In genomic region chr6:18260448-18261106, GRCh38 we compare ENCODE assay signal across 9 cellular contexts. TPM values are rescaled to one million over a fixed set of nuclear protein-coding genes. Genes with fewer than 3 reads are reported as not detected.
DNase-seq lines count a peak whose midpoint lies in the region; ATAC-seq, FAIRE-seq and TF ChIP-seq lines count a peak whose summit lies in the region.
"Had no signal": no experiment of that assay in that cellular context is flagged by ENCODE, and none has a peak within 500 bp of the region (broad histone marks: within the 10 kb centered on the region; RNA-seq: fewer than 3 reads in every experiment).

No MANE protein-coding gene starts in this region.

- intact Hi-C loops in endothelial cell of umbilical vein (cut with micrococcal nuclease): loop anchor here (5.0 kb wide), 2 partner anchors 127 to 273 kb away; partner anchors contain the start of genes KIF13A and RNF144B

- POLR2A ChIA-PET in endothelial cell of umbilical vein (lab: Charles Lee): no interaction called here

- H3K36me3 ChIP-seq in endothelial cell of umbilical vein (ENCODE audit: control insufficient read depth in 2 of 2, extremely low read depth in 1 of 2, insufficient read depth in 2 of 2, low read length in 2 of 2): peaks cover 2 to 20% of the 10 kb centered on the region in 2 experiments

- H3K9me1 ChIP-seq in endothelial cell of umbilical vein (replicated peaks; ENCODE audit: control insufficient read depth, extremely low read depth, insufficient read depth, low read length): no peaks in the 10 kb centered on the region

- TF ChIP-seq POLR2A in endothelial cell of umbilical vein (IDR thresholded peaks at IDR 0.05; ENCODE audit: low read depth, low read length): no peak

- H2AFZ ChIP-seq in endothelial cell of umbilical vein (ENCODE audit: low read depth, low read length): no peak overlapping the region

- H3K27me3 ChIP-seq in endothelial cell of umbilical vein (ENCODE audit: control insufficient read depth in 2 of 2, insufficient read depth in 2 of 2, low read length in 2 of 2): no peaks in the 10 kb centered on the region

- peak; percentile 92 for DNase-seq in CD1c-positive myeloid dendritic cell (ENCODE audit: extremely low spot score)
- DNase-seq in OCI-M1 (lab: John Stamatoyannopoulos, UW): peak; percentile 43
- DNase-seq in endothelial cell of umbilical vein (ENCODE audit: low read depth, low spot score): no peak
- peak; percentile 10 for DNase-seq in stimulated activated naive CD4-positive, alpha-beta T cell treated with Interleukin-2 at 50 U/mL for 16 hours (lab: John Stamatoyannopoulos, UW)
- no peak for DNase-seq in NCI-H1436 treated with DMSO at 0.1 percent for 48 hours (lab: John Stamatoyannopoulos, UW)
- no peak for DNase-seq in HT-29 (ENCODE audit: low spot score)

- BruUV-seq in endothelial cell of umbilical vein (replicated peaks; lab: Mats Ljungman, UMichigan): no TSS peak

- H3K79me2 ChIP-seq in endothelial cell of umbilical vein (ENCODE audit: control insufficient read depth, insufficient read depth, low read length): peaks cover 82% of the 10 kb centered on the region

- H3K27ac ChIP-seq in endothelial cell of umbilical vein (ENCODE audit: insufficient read depth, low read depth, low read length): no peak overlapping the region

- CTCF ChIA-PET in endothelial cell of umbilical vein (lab: Charles Lee): interaction anchor here (0.8 to 0.9 kb wide), 2 partner anchors 8 to 9 kb away, joined by 3 to 4 read pairs; no protein-coding TSS in a partner anchor

- FAIRE-seq in endothelial cell of umbilical vein (lab: Jason Lieb, UNC): no peak

- H3K4me1 ChIP-seq in endothelial cell of umbilical vein (ENCODE audit: control insufficient read depth, extremely low read depth, insufficient read depth, low read length): peaks cover 32% of the 10 kb centered on the region

- peak overlapping the region; percentile 32 for H3K4me2 ChIP-seq in endothelial cell of umbilical vein (ENCODE audit: insufficient read depth, low read length)

- H3K4me3 ChIP-seq in endothelial cell of umbilical vein (replicated peaks in 1 of 3; ENCODE audit: insufficient read depth in 1 of 3, low read depth in 1 of 3, low read length in 3 of 3): no peak overlapping the region
- H3K4me3 ChIP-seq: skin epidermis had no signal

- no peak for TF ChIP-seq CTCF in endothelial cell of umbilical vein (IDR thresholded peaks at IDR 0.05; ENCODE audit: extremely low read depth in 1 of 2, insufficient read depth in 1 of 2, low read depth in 1 of 2, low read length in 2 of 2)

- dilution Hi-C loops in endothelial cell of umbilical vein (cut with MboI; ENCODE audit: extremely low pct_ligation_motif_present, low sequenced_read_pairs): no loop called here

- no peak overlapping the region for H3K9ac ChIP-seq in endothelial cell of umbilical vein (replicated peaks; ENCODE audit: extremely low read depth, insufficient read depth, low read length)

- no peaks in the 10 kb centered on the region for H3K9me3 ChIP-seq in endothelial cell of umbilical vein (replicated peaks; ENCODE audit: control insufficient read depth, insufficient read depth, low read length)

- ATAC-seq in GM18858 (IDR thresholded peaks at IDR 0.05; ENCODE audit: unreplicated experiment) (peak; percentile 37), HG03039 (IDR thresholded peaks at IDR 0.05; ENCODE audit: unreplicated experiment) (peak; percentile 34)

- peaks cover 4% of the 10 kb centered on the region for H4K20me1 ChIP-seq in endothelial cell of umbilical vein (replicated peaks; ENCODE audit: control insufficient read depth, extremely low read depth, insufficient read depth, low read length)

TF ChIP-seq in endothelial cell of umbilical vein, 7 proteins besides CTCF, POLR2A, EP300 and RAD21:
- TF ChIP-seq GATA2 (IDR thresholded peaks at IDR 0.05; ENCODE audit: insufficient read depth, insufficient read length, low read depth, low read length): no peak
- TF ChIP-seq MYC (IDR thresholded peaks at IDR 0.05; ENCODE audit: low read depth, low read length): no peak
- no peak for TF ChIP-seq JUN (IDR thresholded peaks at IDR 0.05; ENCODE audit: borderline replicate concordance, insufficient read depth, insufficient read length, low read depth)
- TF ChIP-seq MAX (IDR thresholded peaks at IDR 0.05; ENCODE audit: insufficient read depth, insufficient read length): no peak
- no peak for TF ChIP-seq EZH2 (IDR thresholded peaks at IDR 0.05; ENCODE audit: borderline replicate concordance, low read depth, low read length, severe bottlenecking)
- TF ChIP-seq POLR2AphosphoS5 (IDR thresholded peaks at IDR 0.05; ENCODE audit: insufficient read depth, low read depth, low read length): no peak
- no peak for TF ChIP-seq FOS (IDR thresholded peaks at IDR 0.05; ENCODE audit: borderline replicate concordance, insufficient read depth, low read length)

RNA-seq across cellular contexts. Expression of gene DEK, which starts 3.8 kb away (rescaled TPM):
- 118 and 120 TPM in 2 replicates for total RNA-seq in endothelial cell of umbilical vein
- polyA plus RNA-seq in endothelial cell of umbilical vein: 14.5 and 19.0 TPM in 2 replicates
- 36.2 and 36.5 TPM in 2 replicates for polyA plus RNA-seq in endothelial cell of umbilical vein (2011; cell fraction: cytosol; rRNA removed)
- polyA plus RNA-seq in endothelial cell of umbilical vein (2011; cell fraction: nucleus; rRNA removed): 21.1 and 50.5 TPM in 2 replicates
- 39.3 and 78.1 TPM in 2 replicates for polyA plus RNA-seq in endothelial cell of umbilical vein (2012)
- 8.2 and 10.5 TPM in 2 replicates for polyA minus RNA-seq in endothelial cell of umbilical vein
- polyA minus RNA-seq in endothelial cell of umbilical vein (2011; cell fraction: cytosol; rRNA and poly(A)+ RNA removed): 109 TPM
- 24.5 and 28.9 TPM in 2 replicates for polyA minus RNA-seq in endothelial cell of umbilical vein (2011; cell fraction: nucleus; rRNA and poly(A)+ RNA removed)
- total RNA-seq in HT-29 (2014; rRNA removed; shearing (Covaris generic)): 139 and 141 TPM in 2 replicates

Comparison
In these comparisons a context has a peak if more than half of its experiments do, and no peak if none do; other contexts are left out.
1. DNase-seq: peak in CD1c-positive myeloid dendritic cell (single experiment), OCI-M1 (single experiment) and stimulated activated naive CD4-positive, alpha-beta T cell treated with Interleukin-2 at 50 U/mL for 16 hours (single experiment); none in endothelial cell of umbilical vein (single experiment), NCI-H1436 treated with DMSO at 0.1 percent for 48 hours (single experiment) and HT-29 (single experiment).